In genomic region chr9:110797611-110798010, GRCh38 we compare ENCODE assay signal across 20 cellular contexts.
A peak's percentile ranks its signal among the peaks of the same experiment; 100 is the strongest.
DNase-seq lines count a peak whose midpoint lies in the region; ATAC-seq and TF ChIP-seq lines count a peak whose summit lies in the region.
"Had no signal": no experiment of that assay in that cellular context is flagged by ENCODE, and none has a peak within 500 bp of the region (broad histone marks: within the 10 kb centered on the region; RNA-seq: fewer than 3 reads in every experiment).

No MANE protein-coding gene starts in this region.

- H4K8ac ChIP-seq in IMR-90 (ENCODE audit: low read depth in 2 of 2, low read length in 2 of 2): 0 out of 4 replicates have a peak overlapping the region, but pooled peaks of 1 of the 2 experiments have one; percentile 35

- H3K14ac ChIP-seq in IMR-90 (replicated peaks; ENCODE audit: low read depth, low read length): no peak overlapping the region

- dilution Hi-C loops in IMR-90 (cut with HindIII; ENCODE audit: low sequenced_read_pairs, unreplicated experiment): no loop called here

- no peak overlapping the region for H2AFZ ChIP-seq in IMR-90 (replicated peaks; ENCODE audit: low read length, poor library complexity)
- no peak overlapping the region for H2AFZ ChIP-seq in smooth muscle cell (ENCODE audit: low read depth)

- no peak overlapping the region for H2BK15ac ChIP-seq in IMR-90 (ENCODE audit: low read depth, low read length)

- intact Hi-C loops in IMR-90 (cut with micrococcal nuclease): loop anchor here (5.0 kb wide), 5 partner anchors 40 to 500 kb away; partner anchors contain the start of gene LPAR1

- peaks cover 10% of the 10 kb centered on the region for H3K9me1 ChIP-seq in IMR-90 (ENCODE audit: insufficient read depth, low read length)

- H4K20me1 ChIP-seq in IMR-90 (ENCODE audit: insufficient read depth, low read length) (no peaks in the 10 kb centered on the region), smooth muscle cell (ENCODE audit: low read depth) (no peaks in the 10 kb centered on the region)

- no peak overlapping the region for H3K4ac ChIP-seq in IMR-90 (ENCODE audit: low read depth, low read length)

- WGBS in IMR-90 (ENCODE audit: extremely low coverage in 2 of 2, insufficient read length in 1 of 2), 2 experiments: no CpG with 5 or more reads among the region's 2 CpGs
- WGBS in smooth muscle cell (ENCODE audit: low lambda C conversion rate): 50% methylated on average over 2 of the region's 2 CpGs

- H3K9ac ChIP-seq in IMR-90 (ENCODE audit: low read depth, low read length) (no peak overlapping the region), smooth muscle cell (ENCODE audit: low read depth) (no peak overlapping the region)

- H3K18ac ChIP-seq in IMR-90 (ENCODE audit: low read depth, low read length): no peak overlapping the region

- H2AK9ac ChIP-seq in IMR-90 (replicated peaks; ENCODE audit: low read depth, low read length, poor library complexity): no peak overlapping the region

- no peaks in the 10 kb centered on the region for H3F3A ChIP-seq in smooth muscle cell (ENCODE audit: low read depth)

- in situ Hi-C loops in IMR-90 (cut with MboI; ENCODE audit: low sequenced_read_pairs): no loop called here
- in situ Hi-C loops in astrocyte of the cerebellum (cut with HindIII; ENCODE audit: low sequenced_read_pairs): no loop called here

- H3K27me3 ChIP-seq in AG04450 (ENCODE audit: control insufficient read depth, insufficient read depth, low read length): no peaks in the 10 kb centered on the region
- no peaks in the 10 kb centered on the region for H3K27me3 ChIP-seq in IMR-90 (ENCODE audit: control insufficient read depth, insufficient read depth, low read length)
- H3K27me3 ChIP-seq in smooth muscle cell (ENCODE audit: low read depth): no peaks in the 10 kb centered on the region
- H3K27me3 ChIP-seq: esophagus muscularis mucosa, stomach had no signal

- CTCF ChIA-PET in AG04450 (lab: Charles Lee) (no interaction called here), IMR-90 (lab: Yijun Ruan, JAX) (no interaction called here)

- no peak overlapping the region for H4K91ac ChIP-seq in IMR-90 (ENCODE audit: insufficient read depth, low read depth, low read length)

- no peak for TF ChIP-seq CTCF in AG04450 (IDR thresholded peaks at IDR 0.05; ENCODE audit: low read depth, low read length)
- no peak for TF ChIP-seq CTCF in IMR-90 (conservative IDR thresholded peaks at IDR 0.05; ENCODE audit: low read depth, low read length)
- no peak for TF ChIP-seq CTCF in astrocyte of the cerebellum (IDR thresholded peaks at IDR 0.05; ENCODE audit: low read depth, low read length, missing control alignments)
- TF ChIP-seq CTCF in foreskin fibroblast (IDR thresholded peaks at IDR 0.05; ENCODE audit: low read depth, low read length): no peak
- no peak for TF ChIP-seq CTCF in smooth muscle cell (IDR thresholded peaks at IDR 0.05; ENCODE audit: borderline replicate concordance, insufficient read depth, poor library complexity, severe bottlenecking)

- POLR2A ChIA-PET in AG04450 (lab: Yijun Ruan, JAX) (no interaction called here), IMR-90 (lab: Charles Lee; ENCODE audit: unreplicated experiment) (no interaction called here)

- peak overlapping the region; percentile 100 for H2BK5ac ChIP-seq in IMR-90 (ENCODE audit: low read depth, low read length, poor library complexity, severe bottlenecking)

- no peak overlapping the region for H2BK20ac ChIP-seq in IMR-90 (ENCODE audit: low read depth, low read length)

- BruUV-seq in IMR-90 (replicated peaks; lab: Mats Ljungman, UMichigan): no TSS peak

- H3K27ac ChIP-seq in AG04450 (ENCODE audit: low read depth, low read length) (no peak overlapping the region), IMR-90 (ENCODE audit: insufficient read depth, low read length) (peak overlapping the region; percentile 93; the same call in 1 of the 2 replicates), smooth muscle cell (ENCODE audit: low read depth) (no peak overlapping the region)
- H3K27ac ChIP-seq: esophagus muscularis mucosa, SK-N-MC, stomach had no signal

- H3K79me1 ChIP-seq in IMR-90 (ENCODE audit: low read depth in 1 of 2, low read length in 2 of 2): peaks cover 15 to 20% of the 10 kb centered on the region in 2 experiments

- H3K9me3 ChIP-seq in AG04450 (ENCODE audit: control insufficient read depth, insufficient read depth, low read length) (0 out of 2 replicates have a peak, but pooled peaks cover 3% of the 10 kb centered on the region), IMR-90 (ENCODE audit: control insufficient read depth, insufficient read depth, low read length) (no peaks in the 10 kb centered on the region), smooth muscle cell (replicated peaks; ENCODE audit: low read depth) (no peaks in the 10 kb centered on the region)
- H3K9me3 ChIP-seq: esophagus muscularis mucosa, stomach had no signal

- no peaks in the 10 kb centered on the region for H3K79me2 ChIP-seq in smooth muscle cell (ENCODE audit: low read depth)

- no peak overlapping the region for H4K5ac ChIP-seq in IMR-90 (ENCODE audit: low read depth, low read length)

- peaks cover 18% of the 10 kb centered on the region for H3K4me1 ChIP-seq in IMR-90 (ENCODE audit: control insufficient read depth, insufficient read depth, low read length)
- H3K4me1 ChIP-seq in smooth muscle cell (ENCODE audit: low read depth): no peaks in the 10 kb centered on the region
- H3K4me1 ChIP-seq: esophagus muscularis mucosa had no signal

- no peak for TF ChIP-seq RAD21 in IMR-90 (IDR thresholded peaks at IDR 0.05; ENCODE audit: low read length)

- H3K4me2 ChIP-seq in IMR-90 (ENCODE audit: low read depth, low read length) (no peak overlapping the region), smooth muscle cell (no peak overlapping the region)

- no peak overlapping the region for H3K23ac ChIP-seq in IMR-90 (ENCODE audit: low read depth, low read length)

- H3K36me3 ChIP-seq in IMR-90 (ENCODE audit: control insufficient read depth, insufficient read depth, low read length): no peaks in the 10 kb centered on the region
- H3K36me3 ChIP-seq in smooth muscle cell (ENCODE audit: low read depth): no peaks in the 10 kb centered on the region
- H3K36me3 ChIP-seq: esophagus muscularis mucosa, stomach had no signal

- peak overlapping the region; percentile 97; the same call in 1 of the 2 replicates for H2BK120ac ChIP-seq in IMR-90 (ENCODE audit: low read depth, low read length)

- DNase-seq in AG04450 (ENCODE audit: low read depth, low spot score) (peak; percentile 81), IMR-90 (peak; percentile 95), astrocyte of the cerebellum (ENCODE audit: low read depth) (peak; percentile 20), foreskin fibroblast (peak; percentile 71 to 78), NCI-H146 treated with DMSO at 0.1 percent for 48 hours (lab: John Stamatoyannopoulos, UW; ENCODE audit: unreplicated experiment) (no peak), smooth muscle cell (lab: John Stamatoyannopoulos, UW; ENCODE audit: unreplicated experiment) (no peak), SKM-1 (lab: John Stamatoyannopoulos, UW; ENCODE audit: unreplicated experiment) (no peak), COLO668 (lab: John Stamatoyannopoulos, UW; ENCODE audit: unreplicated experiment) (no peak)
- DNase-seq: activated CD4-positive, alpha-beta T cell treated with anti-CD3 and anti-CD28 coated beads, Interleukin-2, amount 10 ng/mL, durations not matched to agents 24 days and 14 days; activated CD8-positive, alpha-beta memory T cell treated with anti-CD3 and anti-CD28 coated beads, Interleukin-2, amount 50 U/mL, for 4 hours; aorta; COR-L47; hypothalamus; NCI-H69; OCI-M1; retina; stomach had no signal

- peak; percentile 88 for ATAC-seq in IMR-90 (ENCODE audit: low read depth)
- ATAC-seq: GM12878 had no signal

- no peak for TF ChIP-seq POLR2A in IMR-90 (IDR thresholded peaks at IDR 0.05; ENCODE audit: low read depth, low read length)

- peak overlapping the region; percentile 72; the same call in 1 of the 2 replicates for H3K56ac ChIP-seq in IMR-90 (ENCODE audit: extremely low read depth, insufficient read depth, low read length)

- no peak overlapping the region for H2AK5ac ChIP-seq in IMR-90 (ENCODE audit: low read depth, low read length)

- H3K4me3 ChIP-seq in AG04450 (ENCODE audit: low read depth, low read length) (no peak overlapping the region), IMR-90 (ENCODE audit: insufficient read depth, low read depth, low read length) (no peak overlapping the region), astrocyte of the cerebellum (ENCODE audit: low read depth, low read length) (no peak overlapping the region), foreskin fibroblast (ENCODE audit: low read depth in 1 of 2, low read length in 2 of 2) (no peak overlapping the region), smooth muscle cell (no peak overlapping the region)
- H3K4me3 ChIP-seq: esophagus muscularis mucosa, GM12878, SK-N-MC, stomach had no signal

TF ChIP-seq in IMR-90, 13 proteins besides CTCF, POLR2A, EP300 and RAD21 (continues in another document):
- no peak; the same call in 1 of the 2 replicates for TF ChIP-seq MAZ (IDR thresholded peaks at IDR 0.05; ENCODE audit: borderline replicate concordance, low read depth, low read length)
- TF ChIP-seq BHLHE40 (IDR thresholded peaks at IDR 0.05; ENCODE audit: low read depth, low read length): no peak
- TF ChIP-seq MXI1 (IDR thresholded peaks at IDR 0.05; ENCODE audit: borderline replicate concordance, low read depth, low read length): no peak
- no peak for TF ChIP-seq ELK1 (IDR thresholded peaks at IDR 0.05; ENCODE audit: borderline replicate concordance, low read depth, low read length)
- no peak for TF ChIP-seq USF2 (IDR thresholded peaks at IDR 0.05; ENCODE audit: low read depth, low read length)
- TF ChIP-seq CHD1 (IDR thresholded peaks at IDR 0.05; ENCODE audit: low read depth, low read length): no peak
- TF ChIP-seq RFX5 (IDR thresholded peaks at IDR 0.05; ENCODE audit: low read depth, low read length): no peak
- no peak for TF ChIP-seq RCOR1 (IDR thresholded peaks at IDR 0.05; ENCODE audit: insufficient replicate concordance, low read length)
- no peak for TF ChIP-seq SMC3 (IDR thresholded peaks at IDR 0.05; ENCODE audit: low read depth, low read length)

Comparison
In these comparisons a context has a peak if more than half of its experiments do, and no peak if none do; other contexts are left out.
1. DNase-seq: peak in AG04450 (single experiment), IMR-90 (single experiment), astrocyte of the cerebellum (single experiment) and foreskin fibroblast (2 of 2); none in NCI-H146 treated with DMSO at 0.1 percent for 48 hours (single experiment), smooth muscle cell (single experiment), SKM-1 (single experiment) and COLO668 (single experiment).